16 cellular contexts compared by ENCODE assay signal in genomic region chr15:41789662-41790061, GRCh38. TPM values are rescaled to one million over a fixed set of nuclear protein-coding genes. Genes with fewer than 3 reads are reported as not detected.
DNase-seq lines count a peak whose midpoint lies in the region; ATAC-seq and TF ChIP-seq lines count a peak whose summit lies in the region.
"Had no signal": no experiment of that assay in that cellular context is flagged by ENCODE, and none has a peak within 500 bp of the region (broad histone marks: within the 10 kb centered on the region; RNA-seq: fewer than 3 reads in every experiment).

No MANE protein-coding gene starts in this region.

- H3K4me2 ChIP-seq in hepatocyte = peak overlapping the region; percentile 58

- no peaks in the 10 kb centered on the region for H3K9me2 ChIP-seq in hepatocyte (replicated peaks; ENCODE audit: insufficient read depth)

- DNase-seq in hepatocyte (ENCODE audit: low spot score) = no peak
- no peak for DNase-seq in suprapubic skin (ENCODE audit: low spot score in 2 of 2)
- DNase-seq in hippocampal formation (lab: John Stamatoyannopoulos, UW) = no peak
- DNase-seq in EL = no peak
- DNase-seq: activated CD8-positive, alpha-beta memory T cell treated with anti-CD3 and anti-CD28 coated beads for 24 hours; BE2C; DMS 273 treated with DMSO at 0.1 percent for 48 hours; NCI-H1694; NCI-H226; NK-92 treated with Interleukin-12 subunit alpha and Interleukin-12 subunit beta, amount 100 ng/mL, for 24 hours; sigmoid colon; stimulated activated CD4-positive, alpha-beta T cell treated with anti-CD3 and anti-CD28 coated beads, Interleukin-2, amount 100 ng/mL, for 48 hours; T-cell had no signal

- H3K36me3 ChIP-seq in KOPT-K1 (ENCODE audit: insufficient read depth, low read length) (no peaks in the 10 kb centered on the region), hepatocyte (replicated peaks; ENCODE audit: insufficient read depth, low read depth) (no peaks in the 10 kb centered on the region), suprapubic skin (no peaks in the 10 kb centered on the region)
- H3K36me3 ChIP-seq: BE2C, sigmoid colon had no signal

- H4K20me1 ChIP-seq in hepatocyte (ENCODE audit: insufficient read depth, poor library complexity, severe bottlenecking) = no peaks in the 10 kb centered on the region

- H3K27ac ChIP-seq in KOPT-K1 (ENCODE audit: low read depth, low read length, poor library complexity, severe bottlenecking) = peak overlapping the region; percentile 25
- H3K27ac ChIP-seq in angular gyrus (ENCODE audit: low read depth, low read length) = peak overlapping the region; percentile 63
- H3K27ac ChIP-seq in hepatocyte = peak overlapping the region; percentile 97
- H3K27ac ChIP-seq in suprapubic skin = peak overlapping the region; percentile 25

- H3K79me2 ChIP-seq in hepatocyte = peaks cover 87% of the 10 kb centered on the region

- TF ChIP-seq CTCF in hepatocyte (IDR thresholded peaks at IDR 0.05; ENCODE audit: poor library complexity) = no peak
- TF ChIP-seq CTCF in suprapubic skin (IDR thresholded peaks at IDR 0.05) = no peak

- TF ChIP-seq EP300 in suprapubic skin (IDR thresholded peaks at IDR 0.05) = no peak

- H3K9me3 ChIP-seq in KOPT-K1 (ENCODE audit: insufficient read depth, low read length, poor library complexity, severe bottlenecking) = no peaks in the 10 kb centered on the region
- H3K9me3 ChIP-seq in hepatocyte (ENCODE audit: low read depth) = no peaks in the 10 kb centered on the region
- no peaks in the 10 kb centered on the region for H3K9me3 ChIP-seq in suprapubic skin
- H3K9me3 ChIP-seq: BE2C, sigmoid colon had no signal

- H3K4me3 ChIP-seq in hepatocyte (no peak overlapping the region), suprapubic skin (no peak overlapping the region)
- H3K4me3 ChIP-seq: sigmoid colon had no signal

- H2AFZ ChIP-seq in hepatocyte = no peak overlapping the region

- TF ChIP-seq POLR2A in suprapubic skin (IDR thresholded peaks at IDR 0.05) = no peak

- H3K4me1 ChIP-seq in hepatocyte (ENCODE audit: insufficient read depth) (peaks cover 57% of the 10 kb centered on the region), suprapubic skin (peaks cover 76% of the 10 kb centered on the region)

- no peak for ATAC-seq in HG03045 (IDR thresholded peaks at IDR 0.05; ENCODE audit: unreplicated experiment)
- ATAC-seq: T-cell had no signal

- H3K27me3 ChIP-seq in hepatocyte (no peaks in the 10 kb centered on the region), suprapubic skin (no peaks in the 10 kb centered on the region)
- H3K27me3 ChIP-seq: BE2C, sigmoid colon had no signal

RNA-seq across cellular contexts. Expression of gene MAPKBP1, which starts 15.4 kb away (rescaled TPM):
- total RNA-seq in hepatocyte (19.9 and 24.5 TPM in 2 replicates), suprapubic skin (100 to 1,000 TPM in 1 of 4 donors, 10 to 100 TPM in 3; 69.3 to 157 (median 81.6) TPM)
- polyA plus RNA-seq in hepatocyte = 18.6 and 19.9 TPM in 2 replicates

RNA-seq across cellular contexts. Expression of gene JMJD7, which starts 38.2 kb away (rescaled TPM):
- 14.1 and 14.4 TPM in 2 replicates for total RNA-seq in hepatocyte
- 9.2 and 9.9 TPM in 2 replicates for polyA plus RNA-seq in hepatocyte
- total RNA-seq in suprapubic skin = 10 to 100 TPM; 45.4 to 88.3 (median 60.9) TPM

RNA-seq across cellular contexts. Expression of gene PLA2G4B, which starts 49.0 kb away (rescaled TPM):
- total RNA-seq in hepatocyte (2.3 and 2.7 TPM in 2 replicates), suprapubic skin (100 to 1,000 TPM in 1 of 4 donors, 10 to 100 TPM in 3; 59.7 to 195 (median 73.7) TPM)
- 19.2 and 19.6 TPM in 2 replicates for polyA plus RNA-seq in hepatocyte

Comparison
In these comparisons a context has a peak if more than half of its experiments do, and no peak if none do; other contexts are left out.
1. H3K27ac ChIP-seq: peak in every context shown above with its lines; median percentile 97 in hepatocyte; 63 in angular gyrus; 25 in KOPT-K1; 25 in suprapubic skin.
2. RNA of gene PLA2G4B, which starts 49.0 kb away (total RNA-seq): 59.7 to 195 TPM in suprapubic skin; 2.3 to 2.7 TPM in hepatocyte; every median in the first group is over 10 times any median in the second.